Comparison of ENCODE assay signal across 8 cellular contexts in genomic region chr3:138332472-138333073, GRCh38. TPM values are rescaled to one million over a fixed set of nuclear protein-coding genes. Genes with fewer than 3 reads are reported as not detected.
DNase-seq lines count a peak whose midpoint lies in the region; ATAC-seq, FAIRE-seq and TF ChIP-seq lines count a peak whose summit lies in the region.

No MANE protein-coding gene starts in this region.

- H3K36me3 ChIP-seq in parathyroid adenoma (ENCODE audit: control insufficient read depth, insufficient read depth, low read length), result no peaks in the 10 kb centered on the region

- peak overlapping the region; percentile 35 for H2AFZ ChIP-seq in parathyroid adenoma

- TF ChIP-seq CTCF in activated CD8-positive, alpha-beta T cell treated with anti-CD3 and anti-CD28 coated beads for 36 hours (IDR thresholded peaks at IDR 0.05), result peak; percentile 61
- peak; percentile 61 for TF ChIP-seq CTCF in parathyroid adenoma (IDR thresholded peaks at IDR 0.05)

- no peak for ATAC-seq in activated CD8-positive, alpha-beta T cell treated with anti-CD3 and anti-CD28 coated beads for 36 hours
- no peak for ATAC-seq in activated CD8-positive, alpha-beta T cell treated with anti-CD3 and anti-CD28 coated beads, Interleukin-2, amount 10 ng/mL, durations not matched to agents 7 days and 5 days
- ATAC-seq in GM18907 (IDR thresholded peaks at IDR 0.05; ENCODE audit: unreplicated experiment), result no peak
- no peak for ATAC-seq in activated T-cell treated with anti-CD3 and anti-CD28 coated beads, Interleukin-2, amount 50 U/mL, for 72 hours (replicated peaks in 1 of 2)

- H3K27me3 Mint-ChIP-seq in activated CD8-positive, alpha-beta T cell treated with anti-CD3 and anti-CD28 coated beads for 36 hours, result no peaks in the 10 kb centered on the region
- H3K27me3 Mint-ChIP-seq in activated CD8-positive, alpha-beta T cell treated with anti-CD3 and anti-CD28 coated beads, Interleukin-2, amount 10 ng/mL, durations not matched to agents 7 days and 5 days (ENCODE audit: low read depth), result peaks cover 9% of the 10 kb centered on the region
- H3K27me3 Mint-ChIP-seq in activated T-cell treated with anti-CD3 and anti-CD28 coated beads, Interleukin-2, amount 50 U/mL, for 72 hours (ENCODE audit: low read depth), result no peaks in the 10 kb centered on the region

- intact Hi-C loops in activated CD8-positive, alpha-beta T cell treated with anti-CD3 and anti-CD28 coated beads for 36 hours (cut with micrococcal nuclease), result loop anchor here (5.0 kb wide), 1 partner anchor 155 kb away; no protein-coding TSS in a partner anchor

- peaks cover 2% of the 10 kb centered on the region for H3K4me1 ChIP-seq in parathyroid adenoma

- no peak overlapping the region for H3K4me3 Mint-ChIP-seq in activated CD8-positive, alpha-beta T cell treated with anti-CD3 and anti-CD28 coated beads for 36 hours
- no peak overlapping the region for H3K4me3 Mint-ChIP-seq in activated CD8-positive, alpha-beta T cell treated with anti-CD3 and anti-CD28 coated beads, Interleukin-2, amount 10 ng/mL, durations not matched to agents 7 days and 5 days
- H3K4me3 Mint-ChIP-seq in activated T-cell treated with anti-CD3 and anti-CD28 coated beads, Interleukin-2, amount 50 U/mL, for 72 hours, result no peak overlapping the region

- no peak overlapping the region for H3K4me3 ChIP-seq in parathyroid adenoma (ENCODE audit: low read depth, low read length)

- no peak overlapping the region for H3K9ac ChIP-seq in parathyroid adenoma

- no peaks in the 10 kb centered on the region for H3K27me3 ChIP-seq in parathyroid adenoma (ENCODE audit: control insufficient read depth, insufficient read depth, low read length)

- no peaks in the 10 kb centered on the region for H3K9me3 Mint-ChIP-seq in activated CD8-positive, alpha-beta T cell treated with anti-CD3 and anti-CD28 coated beads for 36 hours
- H3K9me3 Mint-ChIP-seq in activated CD8-positive, alpha-beta T cell treated with anti-CD3 and anti-CD28 coated beads, Interleukin-2, amount 10 ng/mL, durations not matched to agents 7 days and 5 days (ENCODE audit: insufficient read depth), result no peaks in the 10 kb centered on the region
- no peaks in the 10 kb centered on the region for H3K9me3 Mint-ChIP-seq in activated T-cell treated with anti-CD3 and anti-CD28 coated beads, Interleukin-2, amount 50 U/mL, for 72 hours

- H3K27ac Mint-ChIP-seq in activated CD8-positive, alpha-beta T cell treated with anti-CD3 and anti-CD28 coated beads for 36 hours, result no peak overlapping the region
- no peak overlapping the region for H3K27ac Mint-ChIP-seq in activated CD8-positive, alpha-beta T cell treated with anti-CD3 and anti-CD28 coated beads, Interleukin-2, amount 10 ng/mL, durations not matched to agents 7 days and 5 days
- H3K27ac Mint-ChIP-seq in activated T-cell treated with anti-CD3 and anti-CD28 coated beads, Interleukin-2, amount 50 U/mL, for 72 hours, result no peak overlapping the region

- H3K79me2 ChIP-seq in parathyroid adenoma, result no peaks in the 10 kb centered on the region

- CTCF ChIA-PET in activated CD8-positive, alpha-beta T cell treated with anti-CD3 and anti-CD28 coated beads for 36 hours (lab: Charles Lee), result interaction anchor here (0.7 to 3.2 kb wide), 3 partner anchors 11 to 18 kb away, joined by 3 to 16 read pairs (median 3); no protein-coding TSS in a partner anchor
- CTCF ChIA-PET in activated CD8-positive, alpha-beta T cell treated with anti-CD3 and anti-CD28 coated beads, Interleukin-2, amount 10 ng/mL, durations not matched to agents 7 days and 5 days (lab: Charles Lee), result interaction anchor here (0.6 to 3.5 kb wide), 3 partner anchors 12 to 151 kb away, joined by 3 to 13 read pairs (median 3); partner anchors contain the start of gene ESYT3

- no peak overlapping the region for H3K27ac ChIP-seq in parathyroid adenoma

- no peak overlapping the region for H3K4me2 ChIP-seq in parathyroid adenoma (ENCODE audit: low read length)

- FAIRE-seq in endometrium (lab: Jason Lieb, UNC), result peak; percentile 54

- H3K36me3 Mint-ChIP-seq in activated CD8-positive, alpha-beta T cell treated with anti-CD3 and anti-CD28 coated beads for 36 hours (ENCODE audit: low read depth), result no peaks in the 10 kb centered on the region
- H3K36me3 Mint-ChIP-seq in activated CD8-positive, alpha-beta T cell treated with anti-CD3 and anti-CD28 coated beads, Interleukin-2, amount 10 ng/mL, durations not matched to agents 7 days and 5 days (ENCODE audit: low read depth), result no peaks in the 10 kb centered on the region
- no peaks in the 10 kb centered on the region for H3K36me3 Mint-ChIP-seq in activated T-cell treated with anti-CD3 and anti-CD28 coated beads, Interleukin-2, amount 50 U/mL, for 72 hours (ENCODE audit: insufficient read depth in 2 of 2)

- H3K4me1 Mint-ChIP-seq in activated CD8-positive, alpha-beta T cell treated with anti-CD3 and anti-CD28 coated beads for 36 hours (ENCODE audit: low read depth), result peaks cover 26% of the 10 kb centered on the region
- H3K4me1 Mint-ChIP-seq in activated CD8-positive, alpha-beta T cell treated with anti-CD3 and anti-CD28 coated beads, Interleukin-2, amount 10 ng/mL, durations not matched to agents 7 days and 5 days (ENCODE audit: low read depth), result peaks cover 19% of the 10 kb centered on the region
- H3K4me1 Mint-ChIP-seq in activated T-cell treated with anti-CD3 and anti-CD28 coated beads, Interleukin-2, amount 50 U/mL, for 72 hours (ENCODE audit: low read depth), result peaks cover 41% of the 10 kb centered on the region

- no peak for DNase-seq in activated CD8-positive, alpha-beta T cell treated with anti-CD3 and anti-CD28 coated beads for 36 hours
- DNase-seq in activated CD8-positive, alpha-beta T cell treated with anti-CD3 and anti-CD28 coated beads, Interleukin-2, amount 10 ng/mL, durations not matched to agents 7 days and 5 days, result no peak
- DNase-seq in NCI-H526 treated with DMSO at 0.1 percent for 48 hours (lab: John Stamatoyannopoulos, UW) (peak; percentile 8), SHP77 treated with DMSO at 0.1 percent for 48 hours (lab: John Stamatoyannopoulos, UW) (no peak)
- DNase-seq in activated T-cell treated with anti-CD3 and anti-CD28 coated beads, Interleukin-2, amount 50 U/mL, for 72 hours, result no peak

- H3K9me3 ChIP-seq in parathyroid adenoma (ENCODE audit: control insufficient read depth, low read length), result no peaks in the 10 kb centered on the region

- POLR2A ChIA-PET in activated CD8-positive, alpha-beta T cell treated with anti-CD3 and anti-CD28 coated beads for 36 hours (lab: Charles Lee), result no interaction called here
- POLR2A ChIA-PET in activated CD8-positive, alpha-beta T cell treated with anti-CD3 and anti-CD28 coated beads, Interleukin-2, amount 10 ng/mL, durations not matched to agents 7 days and 5 days (lab: Charles Lee), result no interaction called here

RNA-seq across cellular contexts. Expression of gene NME9, which starts 2.9 kb away (rescaled TPM):
- total RNA-seq in activated CD8-positive, alpha-beta T cell treated with anti-CD3 and anti-CD28 coated beads for 36 hours, result under 1 TPM in 1 of 2 experiments, not detected in 1; 0.45 TPM
- not detected for total RNA-seq in activated CD8-positive, alpha-beta T cell treated with anti-CD3 and anti-CD28 coated beads, Interleukin-2, amount 10 ng/mL, durations not matched to agents 7 days and 5 days
- total RNA-seq in activated T-cell treated with anti-CD3 and anti-CD28 coated beads, Interleukin-2, amount 50 U/mL, for 72 hours, result under 1 TPM; 0.53 to 0.58 TPM

RNA-seq across cellular contexts. Expression of gene MRAS, which starts 15.8 kb away (rescaled TPM):
- under 1 TPM in 1 of 2 experiments, not detected in 1; 0.07 TPM for total RNA-seq in activated CD8-positive, alpha-beta T cell treated with anti-CD3 and anti-CD28 coated beads for 36 hours
- not detected for total RNA-seq in activated CD8-positive, alpha-beta T cell treated with anti-CD3 and anti-CD28 coated beads, Interleukin-2, amount 10 ng/mL, durations not matched to agents 7 days and 5 days
- under 1 TPM; 0.19 to 0.72 TPM for total RNA-seq in activated T-cell treated with anti-CD3 and anti-CD28 coated beads, Interleukin-2, amount 50 U/mL, for 72 hours
